Comparison of ENCODE assay signal across 8 cellular contexts in the genomic region with DNA sequence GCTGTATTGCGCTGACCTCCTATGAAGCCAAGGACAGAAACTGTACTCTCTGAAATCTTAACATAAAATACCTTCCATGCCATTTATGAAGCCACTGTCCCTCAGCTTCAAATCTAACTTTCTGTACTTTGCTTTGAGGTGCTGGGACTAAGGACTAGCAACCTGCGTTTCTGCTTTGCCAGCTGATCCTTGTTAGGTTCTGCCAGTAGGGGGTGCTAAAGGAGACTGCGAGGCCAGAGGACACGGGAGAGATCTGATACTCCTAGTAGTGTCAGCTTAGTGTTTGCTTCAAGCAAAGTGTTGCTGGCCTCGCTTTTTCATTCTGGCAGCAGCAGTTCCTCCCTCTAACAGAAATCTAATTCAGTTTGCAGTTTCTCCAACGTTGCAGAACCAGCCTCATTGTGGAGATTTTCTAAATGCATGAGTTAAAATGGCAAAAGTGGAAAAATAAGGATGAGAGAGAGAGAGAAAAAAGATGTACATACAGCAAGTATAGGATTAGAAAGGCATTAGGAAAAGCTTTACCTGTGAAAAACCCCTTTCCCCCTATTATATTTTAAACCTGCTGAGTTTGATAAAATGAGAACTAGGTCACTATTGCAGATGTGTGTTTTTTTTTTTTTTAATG.
DNase-seq lines count a peak whose midpoint lies in the region; ATAC-seq and TF ChIP-seq lines count a peak whose summit lies in the region.

No MANE protein-coding gene starts in this region.

- H3K4me1 ChIP-seq in colonic mucosa = no peaks in the 10 kb centered on the region
- no peaks in the 10 kb centered on the region for H3K4me1 ChIP-seq in osteoblast (ENCODE audit: insufficient read depth, low read length)

- H3K27me3 ChIP-seq in colonic mucosa = no peaks in the 10 kb centered on the region
- H3K27me3 ChIP-seq in osteoblast (ENCODE audit: insufficient read depth, low read length) = no peaks in the 10 kb centered on the region

- peak; percentile 63 for DNase-seq in DMS153 treated with DMSO at 0.1 percent for 48 hours (lab: John Stamatoyannopoulos, UW; ENCODE audit: unreplicated experiment)
- peak; percentile 56 to 81 for DNase-seq in NCI-H524 (lab: John Stamatoyannopoulos, UW)
- DNase-seq in colonic mucosa = peak; percentile 72
- DNase-seq in osteoblast (ENCODE audit: insufficient read length, low spot score, missing footprints) = peak; percentile 23
- DNase-seq in GF-D8 (lab: John Stamatoyannopoulos, UW) = no peak
- no peak for DNase-seq in central memory CD4-positive, alpha-beta T cell
- DNase-seq in T1000 (lab: John Stamatoyannopoulos, UW) = no peak

- H3K4me3 ChIP-seq in colonic mucosa = no peak overlapping the region
- H3K4me3 ChIP-seq in osteoblast (ENCODE audit: insufficient read depth, low read length) = no peak overlapping the region

- no peak overlapping the region for H3K9ac ChIP-seq in colonic mucosa (ENCODE audit: low read depth in 2 of 2, low read length in 2 of 2)

- peak; percentile 58 for ATAC-seq in GM19395 (IDR thresholded peaks at IDR 0.05; ENCODE audit: unreplicated experiment)

- H3K27ac ChIP-seq in colonic mucosa (no peak overlapping the region), osteoblast (ENCODE audit: low read depth, low read length) (no peak overlapping the region)

- H3K36me3 ChIP-seq in colonic mucosa (no peaks in the 10 kb centered on the region), osteoblast (ENCODE audit: insufficient read depth, low read length) (no peaks in the 10 kb centered on the region)

- H3K79me2 ChIP-seq in osteoblast (ENCODE audit: insufficient read depth, low read length) = no peaks in the 10 kb centered on the region

- H4K20me1 ChIP-seq in osteoblast (ENCODE audit: insufficient read depth, low read length) = no peaks in the 10 kb centered on the region

- H3K9me3 ChIP-seq in colonic mucosa (no peaks in the 10 kb centered on the region), osteoblast (ENCODE audit: low read depth, low read length) (no peaks in the 10 kb centered on the region)

- no peak overlapping the region for H3K4me2 ChIP-seq in osteoblast (ENCODE audit: insufficient read depth, low read length)

- no peak overlapping the region for H2AFZ ChIP-seq in osteoblast (ENCODE audit: low read length)

- intact Hi-C loops in colonic mucosa (cut with DNase I) = loop anchor here (5.0 kb wide), 1 partner anchor 246 kb away; no protein-coding TSS in a partner anchor

- peak; percentile 59 for TF ChIP-seq CTCF in colonic mucosa (IDR thresholded peaks at IDR 0.05)
- peak; percentile 51 for TF ChIP-seq CTCF in osteoblast (IDR thresholded peaks at IDR 0.05; ENCODE audit: extremely low read depth, low read depth, low read length)

Comparison
In these comparisons a context has a peak if more than half of its experiments do, and no peak if none do; other contexts are left out.
1. DNase-seq: peak in DMS153 treated with DMSO at 0.1 percent for 48 hours (single experiment), NCI-H524 (2 of 2), colonic mucosa (single experiment) and osteoblast (single experiment); none in GF-D8 (single experiment), central memory CD4-positive, alpha-beta T cell (single experiment) and T1000 (single experiment).